In the genomic region with DNA sequence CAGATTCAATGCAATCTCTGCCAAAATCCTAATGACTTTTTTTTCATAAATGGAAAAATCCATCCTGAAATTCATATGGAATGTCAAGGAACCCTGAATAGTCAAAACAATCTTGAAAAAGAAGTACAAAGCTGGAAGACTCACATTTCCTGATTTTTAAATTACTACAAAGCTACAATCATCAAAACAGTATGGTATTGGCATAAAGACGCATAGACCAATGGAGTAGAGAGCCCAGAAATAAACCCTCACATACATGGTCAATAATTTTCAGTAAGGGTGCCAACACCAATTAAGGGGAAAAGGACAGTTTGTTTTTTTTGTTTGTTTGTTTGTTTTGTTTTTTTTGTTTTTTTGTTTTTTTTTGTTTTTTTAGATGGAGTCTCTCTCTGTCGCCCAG, we compare ENCODE assay signal across 42 cellular contexts. TPM values are rescaled to one million over a fixed set of nuclear protein-coding genes. Genes with fewer than 3 reads are reported as not detected.
"Had no signal": no experiment of that assay in that cellular context is flagged by ENCODE, and none has a peak within 500 bp of the region (broad histone marks: within the 10 kb centered on the region; RNA-seq: fewer than 3 reads in every experiment).

No MANE protein-coding gene starts in this region.

- H3K27ac ChIP-seq: adrenal gland, ascending aorta, body of pancreas, brain microvascular endothelial cell, breast epithelium, cardiac muscle cell had no signal

- FAIRE-seq: astrocyte, bronchial epithelial cell, colon had no signal

- DNase-seq: activated effector memory CD4-positive, alpha-beta T cell treated with anti-CD3 and anti-CD28 coated beads, Interleukin-2, amount 50 U/mL, for 16 hours; activated effector memory CD4-positive, alpha-beta T cell treated with Interleukin-2 at 50 U/mL for 16 hours; activated gamma-delta T cell; activated gamma-delta T cell treated with Interleukin-2 at 50 U/mL for 16 hours; activated naive CD4-positive, alpha-beta T cell; activated naive CD4-positive, alpha-beta T cell treated with anti-CD3 and anti-CD28 coated beads for 36 hours; activated naive CD4-positive, alpha-beta T cell treated with anti-CD3 and anti-CD28 coated beads, Interleukin-2, amount 10 ng/mL, durations not matched to agents 7 days and 5 days; activated naive CD4-positive, alpha-beta T cell treated with anti-CD3 and anti-CD28 coated beads, Interleukin-2, amount 50 U/mL, for 16 hours; activated naive CD4-positive, alpha-beta T cell treated with Interleukin-2 at 50 U/mL for 16 hours; activated naive CD8-positive, alpha-beta T cell treated with anti-CD3 and anti-CD28 coated beads for 36 hours; activated naive CD8-positive, alpha-beta T cell treated with anti-CD3 and anti-CD28 coated beads, Interleukin-2, amount 10 ng/mL, durations not matched to agents 7 days and 5 days; activated naive CD8-positive, alpha-beta T cell treated with anti-CD3 and anti-CD28 coated beads, Interleukin-2, amount 50 U/mL, for 24 hours; activated T-cell treated with anti-CD3 and anti-CD28 coated beads, Interleukin-2, amount 50 U/mL, for 24 hours; activated T-cell treated with anti-CD3 and anti-CD28 coated beads, Interleukin-2, amount 50 U/mL, for 4 hours; activated T-cell treated with anti-CD3 and anti-CD28 coated beads, Interleukin-2, amount 50 U/mL, for 48 hours; activated T-cell treated with anti-CD3 and anti-CD28 coated beads, Interleukin-2, amount 50 U/mL, for 72 hours; adrenal gland; amniotic stem cell; amygdala; anterior cingulate cortex; aorta; body of pancreas; brain microvascular endothelial cell; caudate nucleus; central memory CD4-positive, alpha-beta T cell; cerebellar nuclear complex had no signal

- H3K9me3 Mint-ChIP-seq: activated naive CD4-positive, alpha-beta T cell treated with anti-CD3 and anti-CD28 coated beads for 36 hours; activated naive CD4-positive, alpha-beta T cell treated with anti-CD3 and anti-CD28 coated beads, Interleukin-2, amount 10 ng/mL, durations not matched to agents 7 days and 5 days; activated naive CD4-positive, alpha-beta T cell treated with anti-CD3 and anti-CD28 coated beads, Interleukin-2, amount 50 U/mL, for 24 hours; activated naive CD8-positive, alpha-beta T cell treated with anti-CD3 and anti-CD28 coated beads for 36 hours; activated naive CD8-positive, alpha-beta T cell treated with anti-CD3 and anti-CD28 coated beads, Interleukin-2, amount 50 U/mL, for 24 hours; activated T-cell treated with anti-CD3 and anti-CD28 coated beads, Interleukin-2, amount 50 U/mL, for 4 hours; activated T-cell treated with anti-CD3 and anti-CD28 coated beads, Interleukin-2, amount 50 U/mL, for 72 hours; activated T-helper 1 cell treated with anti-CD3 and anti-CD28 coated beads, Interleukin-12 subunit alpha, Interleukin-12 subunit beta, Interleukin-2, Interleukin-4 antibody, amounts not matched to agents 30 ng/mL and 10 ng/mL and 1 ng/mL, durations not matched to agents 14 hours and 24 hours and 36 hours; activated T-helper 17 cell treated with anti-CD3 and anti-CD28 coated beads, Interleukin-2, amount 50 U/mL, for 72 hours; central memory CD8-positive, alpha-beta T cell had no signal

- H3K36me3 ChIP-seq: adrenal gland, ascending aorta, brain microvascular endothelial cell, breast epithelium, cardiac muscle cell had no signal

- H3K4me3 ChIP-seq: adrenal gland, ascending aorta, body of pancreas, breast epithelium, cardiac muscle cell had no signal

- H3K4me1 ChIP-seq: adrenal gland, ascending aorta, body of pancreas, breast epithelium had no signal

- H3K27me3 ChIP-seq: adrenal gland, ascending aorta, body of pancreas, breast epithelium had no signal

- ATAC-seq: activated naive CD8-positive, alpha-beta T cell treated with anti-CD3 and anti-CD28 coated beads, Interleukin-2, amount 50 U/mL, for 24 hours; activated T-cell treated with anti-CD3 and anti-CD28 coated beads, Interleukin-2, amount 50 U/mL, for 4 hours; activated T-cell treated with anti-CD3 and anti-CD28 coated beads, Interleukin-2, amount 50 U/mL, for 72 hours; activated T-helper 17 cell treated with anti-CD3 and anti-CD28 coated beads, Interleukin-2, amount 50 U/mL, for 72 hours; body of pancreas had no signal

- H3K9me3 ChIP-seq: adrenal gland, ascending aorta, body of pancreas, breast epithelium had no signal

- H3K36me3 Mint-ChIP-seq: activated naive CD4-positive, alpha-beta T cell treated with anti-CD3 and anti-CD28 coated beads, Interleukin-2, amount 10 ng/mL, durations not matched to agents 7 days and 5 days; activated naive CD8-positive, alpha-beta T cell treated with anti-CD3 and anti-CD28 coated beads for 36 hours; activated naive CD8-positive, alpha-beta T cell treated with anti-CD3 and anti-CD28 coated beads, Interleukin-2, amount 10 ng/mL, durations not matched to agents 7 days and 5 days; brain had no signal

- H3K27ac Mint-ChIP-seq: activated naive CD4-positive, alpha-beta T cell treated with anti-CD3 and anti-CD28 coated beads for 36 hours; activated naive CD4-positive, alpha-beta T cell treated with anti-CD3 and anti-CD28 coated beads, Interleukin-2, amount 10 ng/mL, durations not matched to agents 7 days and 5 days; activated naive CD4-positive, alpha-beta T cell treated with anti-CD3 and anti-CD28 coated beads, Interleukin-2, amount 50 U/mL, for 24 hours; activated naive CD8-positive, alpha-beta T cell; activated naive CD8-positive, alpha-beta T cell treated with anti-CD3 and anti-CD28 coated beads for 36 hours; activated naive CD8-positive, alpha-beta T cell treated with anti-CD3 and anti-CD28 coated beads, Interleukin-2, amount 10 ng/mL, durations not matched to agents 7 days and 5 days; activated naive CD8-positive, alpha-beta T cell treated with anti-CD3 and anti-CD28 coated beads, Interleukin-2, amount 50 U/mL, for 24 hours; activated T-cell treated with anti-CD3 and anti-CD28 coated beads, Interleukin-2, amount 50 U/mL, for 24 hours; activated T-cell treated with anti-CD3 and anti-CD28 coated beads, Interleukin-2, amount 50 U/mL, for 72 hours; activated T-helper 1 cell treated with anti-CD3 and anti-CD28 coated beads, Interleukin-12 subunit alpha, Interleukin-12 subunit beta, Interleukin-2, Interleukin-4 antibody, amounts not matched to agents 30 ng/mL and 10 ng/mL and 1 ng/mL, durations not matched to agents 14 hours and 24 hours and 36 hours; activated T-helper 17 cell treated with anti-CD3 and anti-CD28 coated beads, Interleukin-2, amount 50 U/mL, for 72 hours; activated T-helper 2 cell treated with anti-CD3 and anti-CD28 coated beads, Interferon-gamma antibody, Interleukin-2, Interleukin-4, amounts not matched to agents 10 μg/mL and 5 μg/mL and 100 μg/mL, durations not matched to agents 14 hours and 24 hours and 36 hours; brain had no signal

RNA-seq across cellular contexts. Expression of gene RD3L, which starts 4.6 kb away (rescaled TPM):
- total RNA-seq: activated naive CD4-positive, alpha-beta T cell treated with anti-CD3 and anti-CD28 coated beads for 36 hours; activated naive CD8-positive, alpha-beta T cell treated with anti-CD3 and anti-CD28 coated beads for 36 hours; activated naive CD8-positive, alpha-beta T cell treated with anti-CD3 and anti-CD28 coated beads, Interleukin-2, amount 10 ng/mL, durations not matched to agents 7 days and 5 days; activated T-cell treated with anti-CD3 and anti-CD28 coated beads, Interleukin-2, amount 50 U/mL, for 4 hours; activated T-cell treated with anti-CD3 and anti-CD28 coated beads, Interleukin-2, amount 50 U/mL, for 72 hours; activated T-helper 1 cell treated with anti-CD3 and anti-CD28 coated beads, Interleukin-12 subunit alpha, Interleukin-12 subunit beta, Interleukin-2, Interleukin-4 antibody, amounts not matched to agents 30 ng/mL and 10 ng/mL and 1 ng/mL, durations not matched to agents 14 hours and 24 hours and 36 hours; activated T-helper 17 cell treated with anti-CD3 and anti-CD28 coated beads, Interleukin-2, amount 50 U/mL, for 72 hours; activated T-helper 2 cell treated with anti-CD3 and anti-CD28 coated beads, Interferon-gamma antibody, Interleukin-2, Interleukin-4, amounts not matched to agents 10 μg/mL and 5 μg/mL and 100 μg/mL, durations not matched to agents 14 hours and 24 hours and 36 hours; adrenal gland; aorta; ascending aorta; astrocyte; body of pancreas; breast epithelium; bronchial epithelial cell; cerebellum; chondrocyte had no signal
- polyA plus RNA-seq: adipose tissue, adrenal gland, aorta had no signal

RNA-seq across cellular contexts. Expression of gene TDRD9, which starts 18.7 kb away (rescaled TPM):
- total RNA-seq: activated T-helper 1 cell treated with anti-CD3 and anti-CD28 coated beads, Interleukin-12 subunit alpha, Interleukin-12 subunit beta, Interleukin-2, Interleukin-4 antibody, amounts not matched to agents 30 ng/mL and 10 ng/mL and 1 ng/mL, durations not matched to agents 14 hours and 24 hours and 36 hours; activated T-helper 2 cell treated with anti-CD3 and anti-CD28 coated beads, Interferon-gamma antibody, Interleukin-2, Interleukin-4, amounts not matched to agents 10 μg/mL and 5 μg/mL and 100 μg/mL, durations not matched to agents 14 hours and 24 hours and 36 hours; astrocyte; cardiac muscle cell; chondrocyte had no signal
